In genomic region chr14:35526962-35527361, GRCh38 we compare ENCODE assay signal across 22 cellular contexts.
"Had no signal": no experiment of that assay in that cellular context is flagged by ENCODE, and none has a peak within 500 bp of the region (broad histone marks: within the 10 kb centered on the region; RNA-seq: fewer than 3 reads in every experiment).

No MANE protein-coding gene starts in this region.

- DNase-seq: cortex of kidney; effector CD8-positive, alpha-beta T cell; effector memory CD8-positive, alpha-beta T cell; endodermal cell; erythroblast; esophagus squamous epithelium; foreskin fibroblast; foreskin melanocyte; gastrocnemius medialis; glutamatergic neuron; head of caudate nucleus; heart right ventricle; hippocampal formation; left cardiac atrium; left ventricle myocardium superior; lower lobe of right lung; mesenchymal stem cell; mucosa of descending colon; naive B cell; naive thymus-derived CD8-positive, alpha-beta T cell had no signal

- H3K27ac ChIP-seq: epithelial cell of prostate, esophagus squamous epithelium, gastrocnemius medialis, heart right ventricle, left lung, lower lobe of right lung had no signal
